15 cellular contexts compared by ENCODE assay signal in the genomic region with DNA sequence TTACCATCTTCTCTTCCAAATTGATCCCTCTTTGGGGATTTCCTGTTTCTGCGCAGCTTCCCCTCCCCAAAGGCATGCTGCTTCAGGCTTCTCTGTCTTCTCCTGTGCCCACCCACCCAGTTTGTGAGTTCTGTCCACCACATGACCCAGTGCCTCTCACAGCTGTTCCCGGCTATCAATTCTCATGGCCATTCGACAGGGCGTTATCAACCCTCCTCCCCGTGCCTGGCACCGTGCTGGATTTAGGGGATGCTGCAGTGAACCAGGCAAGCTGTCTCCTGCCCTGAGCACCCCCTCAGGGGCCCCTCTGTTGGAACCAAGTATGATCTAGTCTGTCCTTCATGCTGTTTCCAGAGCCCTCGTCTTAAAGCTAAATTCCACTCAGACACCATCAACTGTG. TPM values are rescaled to one million over a fixed set of nuclear protein-coding genes. Genes with fewer than 3 reads are reported as not detected.
"Had no signal": no experiment of that assay in that cellular context is flagged by ENCODE, and none has a peak within 500 bp of the region (broad histone marks: within the 10 kb centered on the region; RNA-seq: fewer than 3 reads in every experiment).

No MANE protein-coding gene starts in this region.

- H3K4me2 ChIP-seq: smooth muscle cell had no signal

- H3K9ac ChIP-seq: parathyroid adenoma had no signal

- H3K4me1 ChIP-seq: colonic mucosa, foreskin keratinocyte, upper lobe of right lung had no signal

- H3K27ac Mint-ChIP-seq: activated CD4-positive, alpha-beta T cell treated with anti-CD3 and anti-CD28 coated beads for 36 hours; activated CD8-positive, alpha-beta T cell treated with anti-CD3 and anti-CD28 coated beads for 36 hours; activated naive CD4-positive, alpha-beta T cell treated with anti-CD3 and anti-CD28 coated beads for 36 hours had no signal

- H3K9me3 Mint-ChIP-seq: activated CD8-positive, alpha-beta T cell treated with anti-CD3 and anti-CD28 coated beads for 36 hours; activated naive CD4-positive, alpha-beta T cell treated with anti-CD3 and anti-CD28 coated beads for 36 hours had no signal

- H3K79me2 ChIP-seq: parathyroid adenoma had no signal

- H3K4me3 Mint-ChIP-seq: activated CD4-positive, alpha-beta T cell treated with anti-CD3 and anti-CD28 coated beads for 36 hours; activated CD8-positive, alpha-beta T cell treated with anti-CD3 and anti-CD28 coated beads for 36 hours; activated naive CD4-positive, alpha-beta T cell treated with anti-CD3 and anti-CD28 coated beads for 36 hours had no signal

- H3K27ac ChIP-seq: cardiac muscle cell, colonic mucosa, foreskin keratinocyte, parathyroid adenoma, upper lobe of right lung, VCaP had no signal

- DNase-seq: activated CD4-positive, alpha-beta T cell treated with anti-CD3 and anti-CD28 coated beads for 36 hours; activated CD8-positive, alpha-beta memory T cell treated with anti-CD3 and anti-CD28 coated beads, Interleukin-2, amount 50 U/mL, for 48 hours; activated CD8-positive, alpha-beta T cell treated with anti-CD3 and anti-CD28 coated beads for 36 hours; activated naive CD4-positive, alpha-beta T cell treated with anti-CD3 and anti-CD28 coated beads for 36 hours; colonic mucosa; foreskin keratinocyte; left ventricle myocardium superior; substantia nigra; T-helper 9 cell; upper lobe of right lung had no signal

- H3K36me3 ChIP-seq: cardiac muscle cell, colonic mucosa, upper lobe of right lung had no signal

- ATAC-seq: activated CD4-positive, alpha-beta T cell treated with anti-CD3 and anti-CD28 coated beads for 36 hours; activated CD8-positive, alpha-beta T cell treated with anti-CD3 and anti-CD28 coated beads for 36 hours; foreskin keratinocyte; left ventricle myocardium superior; upper lobe of right lung had no signal

- H3K9me3 ChIP-seq: colonic mucosa, upper lobe of right lung had no signal

- H2AFZ ChIP-seq: parathyroid adenoma had no signal

- H3K4me3 ChIP-seq: cardiac muscle cell, colonic mucosa, smooth muscle cell, upper lobe of right lung had no signal

- H3K4me1 Mint-ChIP-seq: activated CD4-positive, alpha-beta T cell treated with anti-CD3 and anti-CD28 coated beads for 36 hours had no signal

- H3K27me3 Mint-ChIP-seq: activated CD4-positive, alpha-beta T cell treated with anti-CD3 and anti-CD28 coated beads for 36 hours; activated CD8-positive, alpha-beta T cell treated with anti-CD3 and anti-CD28 coated beads for 36 hours had no signal

- H3K27me3 ChIP-seq: cardiac muscle cell, colonic mucosa, foreskin keratinocyte, upper lobe of right lung had no signal

RNA-seq across cellular contexts. Expression of a gene that starts 38.7 kb away (rescaled TPM):
- total RNA-seq: activated CD4-positive, alpha-beta T cell treated with anti-CD3 and anti-CD28 coated beads for 36 hours; endothelial cell of umbilical vein had no signal
- polyA plus RNA-seq: endothelial cell of umbilical vein had no signal
